ENCODE assay signal across 1 cellular context in the genomic region with DNA sequence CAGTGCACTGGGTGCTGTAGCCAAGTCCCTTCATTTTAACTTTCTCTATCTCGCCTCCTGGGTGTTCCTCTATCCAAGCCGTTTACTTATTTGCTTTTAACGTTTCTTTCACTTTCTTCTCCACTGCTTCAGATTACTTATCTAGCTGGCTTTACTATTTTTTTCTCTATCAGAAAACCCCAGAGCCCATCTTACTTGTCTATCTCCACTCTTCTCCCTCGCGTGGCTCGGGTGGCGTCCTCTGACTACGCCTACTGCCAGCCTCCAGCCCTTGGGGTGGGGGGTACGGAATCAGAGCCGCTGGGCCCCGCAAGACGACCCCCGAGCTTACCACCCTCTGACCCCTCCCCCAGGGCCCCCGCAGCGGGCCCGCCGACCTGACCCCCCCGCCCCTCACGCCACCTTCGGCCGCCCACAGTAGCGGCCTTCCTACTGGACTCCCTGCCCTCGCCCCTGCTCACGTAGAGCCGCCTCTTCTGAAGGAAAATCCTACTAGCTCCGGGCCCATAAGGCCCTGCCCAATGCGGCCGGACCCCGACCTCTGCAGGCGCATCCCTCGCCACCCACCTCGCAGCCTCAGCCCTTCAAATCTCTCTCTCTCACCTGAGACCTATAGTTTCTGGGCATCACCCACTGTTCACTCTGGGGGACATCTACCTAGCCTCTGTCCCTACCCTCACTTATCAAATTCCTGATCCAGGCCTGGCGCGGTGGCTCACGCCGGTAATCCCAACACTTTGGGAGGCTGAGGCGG.
TF ChIP-seq lines count a peak whose summit lies in the region.

No MANE protein-coding gene starts in this region.

TF ChIP-seq in endothelial cell of umbilical vein, 7 proteins besides CTCF, POLR2A, EP300 and RAD21:
- no peak for TF ChIP-seq MYC (IDR thresholded peaks at IDR 0.05; ENCODE audit: low read depth, low read length)
TF ChIP-seq in endothelial cell of umbilical vein: peak in this region for 0.
